In the genomic region with DNA sequence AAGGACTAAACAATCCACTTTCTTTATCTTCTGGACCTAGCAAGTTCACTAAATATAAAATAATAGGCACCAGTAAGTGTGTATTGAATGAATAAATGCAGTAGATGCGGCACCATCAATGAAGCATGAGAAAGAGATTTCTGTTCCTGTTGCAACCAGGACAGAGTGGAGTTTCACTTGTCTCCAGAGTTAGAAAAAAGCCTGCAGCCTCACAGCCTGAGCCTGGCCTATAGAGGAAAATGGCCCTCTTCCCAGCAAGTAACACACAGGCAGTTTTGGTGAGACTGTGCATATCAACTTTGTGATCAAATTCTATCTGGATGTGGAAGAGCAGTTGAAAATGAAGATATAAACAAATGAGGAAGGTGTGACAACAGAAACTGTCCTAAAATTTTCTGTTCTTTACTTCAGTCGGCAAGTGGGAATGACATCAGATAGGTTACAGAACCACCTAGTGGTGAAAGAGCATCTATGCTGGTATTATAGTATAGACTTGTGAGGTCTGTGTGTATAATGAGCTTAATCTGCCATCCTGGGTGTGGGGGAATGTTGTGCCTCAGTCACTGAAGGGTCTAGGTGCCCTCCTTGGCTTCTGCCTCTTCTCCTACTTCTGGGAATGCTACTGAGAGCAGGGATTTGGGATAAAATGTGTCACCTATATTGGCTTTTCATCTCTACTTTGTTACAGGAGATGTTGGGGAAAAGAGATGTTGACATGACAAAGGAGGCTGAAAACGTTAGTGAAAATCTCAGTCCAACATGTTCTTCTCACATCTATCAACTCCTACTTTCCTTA, we compare ENCODE assay signal across 1 cellular context.
TF ChIP-seq lines count a peak whose summit lies in the region.

No MANE protein-coding gene starts in this region.

TF ChIP-seq in WTC11, 78 proteins besides CTCF, POLR2A, EP300 and RAD21 (continued from another document):
- TF ChIP-seq, protein P1, sequence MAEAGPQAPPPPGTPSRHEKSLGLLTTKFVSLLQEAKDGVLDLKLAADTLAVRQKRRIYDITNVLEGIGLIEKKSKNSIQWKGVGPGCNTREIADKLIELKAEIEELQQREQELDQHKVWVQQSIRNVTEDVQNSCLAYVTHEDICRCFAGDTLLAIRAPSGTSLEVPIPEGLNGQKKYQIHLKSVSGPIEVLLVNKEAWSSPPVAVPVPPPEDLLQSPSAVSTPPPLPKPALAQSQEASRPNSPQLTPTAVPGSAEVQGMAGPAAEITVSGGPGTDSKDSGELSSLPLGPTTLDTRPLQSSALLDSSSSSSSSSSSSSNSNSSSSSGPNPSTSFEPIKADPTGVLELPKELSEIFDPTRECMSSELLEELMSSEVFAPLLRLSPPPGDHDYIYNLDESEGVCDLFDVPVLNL (CRISPR knock-in tag; IDR thresholded peaks at IDR 0.05; ENCODE audit: borderline replicate concordance, low read depth) = no peak
- TF ChIP-seq, protein P2, sequence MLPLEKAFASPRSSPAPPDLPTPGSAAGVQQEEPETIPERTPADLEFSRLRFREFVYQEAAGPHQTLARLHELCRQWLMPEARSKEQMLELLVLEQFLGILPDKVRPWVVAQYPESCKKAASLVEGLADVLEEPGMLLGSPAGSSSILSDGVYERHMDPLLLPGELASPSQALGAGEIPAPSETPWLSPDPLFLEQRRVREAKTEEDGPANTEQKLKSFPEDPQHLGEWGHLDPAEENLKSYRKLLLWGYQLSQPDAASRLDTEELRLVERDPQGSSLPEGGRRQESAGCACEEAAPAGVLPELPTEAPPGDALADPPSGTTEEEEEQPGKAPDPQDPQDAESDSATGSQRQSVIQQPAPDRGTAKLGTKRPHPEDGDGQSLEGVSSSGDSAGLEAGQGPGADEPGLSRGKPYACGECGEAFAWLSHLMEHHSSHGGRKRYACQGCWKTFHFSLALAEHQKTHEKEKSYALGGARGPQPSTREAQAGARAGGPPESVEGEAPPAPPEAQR (CRISPR knock-in tag; IDR thresholded peaks at IDR 0.05) = no peak
- TF ChIP-seq, protein P3, sequence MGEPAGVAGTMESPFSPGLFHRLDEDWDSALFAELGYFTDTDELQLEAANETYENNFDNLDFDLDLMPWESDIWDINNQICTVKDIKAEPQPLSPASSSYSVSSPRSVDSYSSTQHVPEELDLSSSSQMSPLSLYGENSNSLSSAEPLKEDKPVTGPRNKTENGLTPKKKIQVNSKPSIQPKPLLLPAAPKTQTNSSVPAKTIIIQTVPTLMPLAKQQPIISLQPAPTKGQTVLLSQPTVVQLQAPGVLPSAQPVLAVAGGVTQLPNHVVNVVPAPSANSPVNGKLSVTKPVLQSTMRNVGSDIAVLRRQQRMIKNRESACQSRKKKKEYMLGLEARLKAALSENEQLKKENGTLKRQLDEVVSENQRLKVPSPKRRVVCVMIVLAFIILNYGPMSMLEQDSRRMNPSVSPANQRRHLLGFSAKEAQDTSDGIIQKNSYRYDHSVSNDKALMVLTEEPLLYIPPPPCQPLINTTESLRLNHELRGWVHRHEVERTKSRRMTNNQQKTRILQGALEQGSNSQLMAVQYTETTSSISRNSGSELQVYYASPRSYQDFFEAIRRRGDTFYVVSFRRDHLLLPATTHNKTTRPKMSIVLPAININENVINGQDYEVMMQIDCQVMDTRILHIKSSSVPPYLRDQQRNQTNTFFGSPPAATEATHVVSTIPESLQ (CRISPR knock-in tag; IDR thresholded peaks at IDR 0.05) = no peak
- TF ChIP-seq ZNF423 (CRISPR knock-in tag; IDR thresholded peaks at IDR 0.05) (no peak), NR2C2 (CRISPR knock-in tag; IDR thresholded peaks at IDR 0.05) (no peak), ELF4 (CRISPR knock-in tag; IDR thresholded peaks at IDR 0.05; ENCODE audit: low read depth) (no peak), ZNF317 (CRISPR knock-in tag; IDR thresholded peaks at IDR 0.05; ENCODE audit: borderline replicate concordance, low read depth) (no peak), ATF1 (CRISPR knock-in tag; IDR thresholded peaks at IDR 0.05) (no peak)
